In the genomic region with DNA sequence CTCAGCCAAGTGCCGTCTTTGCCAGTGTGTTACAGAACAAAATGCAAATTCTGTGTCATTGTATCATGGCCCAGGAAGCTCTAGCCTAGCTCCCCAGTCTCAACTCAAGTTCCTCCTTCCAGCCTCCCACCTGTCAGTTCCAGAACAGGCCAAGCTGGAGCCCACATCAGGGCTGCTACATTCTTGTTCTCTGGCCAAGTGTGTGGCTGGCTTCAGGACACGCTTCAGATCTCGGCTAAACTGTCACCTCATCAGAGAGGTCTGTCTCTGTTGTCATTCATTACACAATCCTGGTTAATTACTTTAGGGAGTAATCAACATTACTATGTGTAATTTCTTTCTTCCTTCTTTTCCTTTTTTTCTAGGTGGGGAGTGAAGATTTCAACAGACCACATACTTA, we compare ENCODE assay signal across 13 cellular contexts.
"Had no signal": no experiment of that assay in that cellular context is flagged by ENCODE, and none has a peak within 500 bp of the region (broad histone marks: within the 10 kb centered on the region; RNA-seq: fewer than 3 reads in every experiment).

No MANE protein-coding gene starts in this region.

- ATAC-seq: body of pancreas, left colon had no signal

- H3K4me3 ChIP-seq: body of pancreas, smooth muscle cell, tibial artery, uterus had no signal

- H3K36me3 ChIP-seq: tibial artery, uterus had no signal

- H3K27me3 Mint-ChIP-seq: activated naive CD4-positive, alpha-beta T cell treated with anti-CD3 and anti-CD28 coated beads, Interleukin-2, amount 50 U/mL, for 24 hours; central memory CD8-positive, alpha-beta T cell had no signal

- H3K4me1 ChIP-seq: body of pancreas, tibial artery, uterus had no signal

- DNase-seq: activated effector memory CD4-positive, alpha-beta T cell treated with Interleukin-2 at 50 U/mL for 16 hours; cortex of kidney; effector CD8-positive, alpha-beta T cell; hypothalamus; left colon; nephron progenitor cell; retina; tibial artery; uterus had no signal

- H3K4me3 Mint-ChIP-seq: activated naive CD4-positive, alpha-beta T cell treated with anti-CD3 and anti-CD28 coated beads, Interleukin-2, amount 50 U/mL, for 24 hours; central memory CD8-positive, alpha-beta T cell; nephron progenitor cell had no signal

- H3K9me3 Mint-ChIP-seq: nephron progenitor cell had no signal

- H3K27ac ChIP-seq: body of pancreas, tibial artery, uterus had no signal

- H3K4me1 Mint-ChIP-seq: activated naive CD4-positive, alpha-beta T cell treated with anti-CD3 and anti-CD28 coated beads, Interleukin-2, amount 50 U/mL, for 24 hours; central memory CD8-positive, alpha-beta T cell had no signal

- H3K36me3 Mint-ChIP-seq: activated naive CD4-positive, alpha-beta T cell treated with anti-CD3 and anti-CD28 coated beads, Interleukin-2, amount 50 U/mL, for 24 hours had no signal

- H3K27me3 ChIP-seq: body of pancreas, tibial artery, uterus had no signal

- H3K9me3 ChIP-seq: body of pancreas, tibial artery, uterus had no signal
